Comparison of ENCODE assay signal across 11 cellular contexts in the genomic region with DNA sequence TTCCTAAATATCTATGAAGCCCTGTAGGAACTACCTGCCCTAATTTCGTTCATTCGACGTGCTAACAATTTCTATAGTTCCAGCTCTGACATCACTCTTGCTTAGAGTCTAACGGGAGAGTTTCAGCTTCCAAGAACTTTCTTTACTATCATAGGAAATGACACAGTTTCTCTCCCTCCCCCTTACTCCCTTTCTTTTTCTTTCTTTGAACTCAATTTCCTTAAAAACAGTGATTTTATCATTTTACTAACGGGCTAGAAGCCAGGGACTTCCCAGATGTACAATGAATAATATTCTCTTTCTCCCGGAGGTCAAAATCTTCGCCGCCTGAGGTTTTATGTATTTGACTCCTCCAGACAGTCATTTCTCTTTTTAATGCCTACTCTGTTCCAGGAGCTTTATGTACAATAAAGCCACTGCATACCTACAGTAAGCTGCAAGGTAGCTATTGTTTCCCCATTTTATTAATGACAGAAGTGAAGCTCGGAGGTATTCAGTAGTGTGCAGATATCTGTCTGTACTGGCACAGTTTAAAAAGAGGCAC. TPM values are rescaled to one million over a fixed set of nuclear protein-coding genes. Genes with fewer than 3 reads are reported as not detected.
DNase-seq lines count a peak whose midpoint lies in the region; ATAC-seq and TF ChIP-seq lines count a peak whose summit lies in the region.
"Had no signal": no experiment of that assay in that cellular context is flagged by ENCODE, and none has a peak within 500 bp of the region (broad histone marks: within the 10 kb centered on the region; RNA-seq: fewer than 3 reads in every experiment).

No MANE protein-coding gene starts in this region.

- DNase-seq in A673 (ENCODE audit: low spot score) (peak; percentile 7), HCEC 1CT (peak; percentile 43), iris pigment epithelial cell (ENCODE audit: low read depth) (peak; percentile 82), SIG-M5 (lab: John Stamatoyannopoulos, UW) (no peak), Karpas-422 (no peak), BE2C (no peak)
- DNase-seq in activated naive CD8-positive, alpha-beta T cell treated with anti-CD3 and anti-CD28 coated beads, Interleukin-2, amount 10 ng/mL, durations not matched to agents 7 days and 5 days, result no peak
- DNase-seq: amygdala had no signal

- H2AFZ ChIP-seq in Karpas-422 (ENCODE audit: low read length), result no peak overlapping the region

- H3K27me3 Mint-ChIP-seq in activated naive CD8-positive, alpha-beta T cell treated with anti-CD3 and anti-CD28 coated beads, Interleukin-2, amount 10 ng/mL, durations not matched to agents 7 days and 5 days, result no peaks in the 10 kb centered on the region

- CTCF ChIA-PET in A673 (lab: Charles Lee), result no interaction called here

- intact Hi-C loops in A673 (cut with micrococcal nuclease; ENCODE audit: unreplicated experiment), result no loop called here

- H3K79me2 ChIP-seq in Karpas-422 (ENCODE audit: low read length), result no peaks in the 10 kb centered on the region

- peaks cover 9% of the 10 kb centered on the region for H3K9me3 Mint-ChIP-seq in activated naive CD8-positive, alpha-beta T cell treated with anti-CD3 and anti-CD28 coated beads, Interleukin-2, amount 10 ng/mL, durations not matched to agents 7 days and 5 days

- no peaks in the 10 kb centered on the region for H3K9me3 ChIP-seq in A673 (ENCODE audit: low read depth, low read length, poor library complexity, severe bottlenecking)
- H3K9me3 ChIP-seq in Karpas-422 (ENCODE audit: low read length), result no peaks in the 10 kb centered on the region
- H3K9me3 ChIP-seq in BE2C, result no peaks in the 10 kb centered on the region
- H3K9me3 ChIP-seq: HAP-1 had no signal

- H3K4me1 Mint-ChIP-seq in activated naive CD8-positive, alpha-beta T cell treated with anti-CD3 and anti-CD28 coated beads, Interleukin-2, amount 10 ng/mL, durations not matched to agents 7 days and 5 days, result peaks cover 59% of the 10 kb centered on the region

- peak overlapping the region; percentile 46 for H3K27ac Mint-ChIP-seq in activated naive CD8-positive, alpha-beta T cell treated with anti-CD3 and anti-CD28 coated beads, Interleukin-2, amount 10 ng/mL, durations not matched to agents 7 days and 5 days

- H3K4me1 ChIP-seq in A673 (ENCODE audit: insufficient read depth, low read length, poor library complexity, severe bottlenecking) (peaks cover 7% of the 10 kb centered on the region), Karpas-422 (ENCODE audit: low read length) (no peaks in the 10 kb centered on the region), BE2C (no peaks in the 10 kb centered on the region)

- peaks cover 18% of the 10 kb centered on the region for H3K36me3 Mint-ChIP-seq in activated naive CD8-positive, alpha-beta T cell treated with anti-CD3 and anti-CD28 coated beads, Interleukin-2, amount 10 ng/mL, durations not matched to agents 7 days and 5 days

- no peaks in the 10 kb centered on the region for H3K36me3 ChIP-seq in A673 (ENCODE audit: insufficient read depth, low read length, poor library complexity, severe bottlenecking)
- H3K36me3 ChIP-seq in Karpas-422 (ENCODE audit: insufficient read depth, low read length), result no peaks in the 10 kb centered on the region
- no peaks in the 10 kb centered on the region for H3K36me3 ChIP-seq in BE2C
- H3K36me3 ChIP-seq: HAP-1 had no signal

- no peaks in the 10 kb centered on the region for H4K20me1 ChIP-seq in Karpas-422 (ENCODE audit: insufficient read depth, low read depth, low read length)

- no peak overlapping the region for H3K4me2 ChIP-seq in Karpas-422 (ENCODE audit: low read depth, low read length, poor library complexity, severe bottlenecking)

- TF ChIP-seq CTCF in A673 (conservative IDR thresholded peaks at IDR 0.05; ENCODE audit: low read depth, low read length) (no peak), BE2C (IDR thresholded peaks at IDR 0.05; ENCODE audit: low read depth, low read length) (no peak)

- ATAC-seq in activated naive CD8-positive, alpha-beta T cell treated with anti-CD3 and anti-CD28 coated beads, Interleukin-2, amount 10 ng/mL, durations not matched to agents 7 days and 5 days (ENCODE audit: low read depth), result no peak
- no peak for ATAC-seq in HG03139 (IDR thresholded peaks at IDR 0.05; ENCODE audit: unreplicated experiment)

- H3K9me2 ChIP-seq in Karpas-422 (replicated peaks; ENCODE audit: insufficient read depth, low read length), result no peaks in the 10 kb centered on the region

- no TSS peak for BruUV-seq in A673 (replicated peaks; lab: Mats Ljungman, UMichigan)

- H3K27me3 ChIP-seq in A673 (replicated peaks; ENCODE audit: insufficient read depth, low read depth, low read length, poor library complexity) (no peaks in the 10 kb centered on the region), Karpas-422 (ENCODE audit: low read length) (no peaks in the 10 kb centered on the region), BE2C (no peaks in the 10 kb centered on the region)

- POLR2A ChIA-PET in A673 (lab: Charles Lee; ENCODE audit: low non-redundant PET), result no interaction called here
- POLR2A ChIA-PET in activated naive CD8-positive, alpha-beta T cell treated with anti-CD3 and anti-CD28 coated beads, Interleukin-2, amount 10 ng/mL, durations not matched to agents 7 days and 5 days (lab: Charles Lee), result no interaction called here

- H3K4me3 Mint-ChIP-seq in activated naive CD8-positive, alpha-beta T cell treated with anti-CD3 and anti-CD28 coated beads, Interleukin-2, amount 10 ng/mL, durations not matched to agents 7 days and 5 days, result peak overlapping the region; percentile 39

- H3K27ac ChIP-seq in A673 (ENCODE audit: low read depth, low read length, poor library complexity, severe bottlenecking), result no peak overlapping the region
- no peak overlapping the region for H3K27ac ChIP-seq in Karpas-422 (ENCODE audit: low read length)

- H3K4me3 ChIP-seq in A673 (ENCODE audit: low read depth, low read length, poor library complexity, severe bottlenecking), result no peak overlapping the region
- H3K4me3 ChIP-seq in Karpas-422 (ENCODE audit: low read length), result no peak overlapping the region
- no peak overlapping the region for H3K4me3 ChIP-seq in BE2C (ENCODE audit: low read depth, low read length)
- H3K4me3 ChIP-seq: HAP-1 had no signal

- H3K9ac ChIP-seq in Karpas-422 (ENCODE audit: low read length), result no peak overlapping the region

RNA-seq across cellular contexts. Expression of gene SMCO2, which starts 15.7 kb away (rescaled TPM):
- not detected in 2 replicates for total RNA-seq in A673 (2021)
- total RNA-seq in activated naive CD8-positive, alpha-beta T cell treated with anti-CD3 and anti-CD28 coated beads, Interleukin-2, amount 10 ng/mL, durations not matched to agents 7 days and 5 days, result not detected
- not detected in 2 replicates for total RNA-seq in Karpas-422 (2014; rRNA removed; shearing (Covaris generic); ENCODE audit: low replicate concordance)
- polyA plus RNA-seq in BE2C (2012; ENCODE audit: insufficient read depth, insufficient read length, low read depth), result not detected
- total RNA-seq: HT-29 had no signal

Comparison
In these comparisons a context has a peak if more than half of its experiments do, and no peak if none do; other contexts are left out.
1. DNase-seq: peak in A673 (single experiment), HCEC 1CT (single experiment) and iris pigment epithelial cell (single experiment); none in activated naive CD8-positive, alpha-beta T cell treated with anti-CD3 and anti-CD28 coated beads, Interleukin-2, amount 10 ng/mL, durations not matched to agents 7 days and 5 days (single experiment), SIG-M5 (single experiment), Karpas-422 (single experiment) and BE2C (single experiment).